In genomic region chr2:111617299-111617803, GRCh38 we compare ENCODE assay signal across 1 cellular context.
A peak's percentile ranks its signal among the peaks of the same experiment; 100 is the strongest.
TF ChIP-seq lines count a peak whose summit lies in the region.

No MANE protein-coding gene starts in this region.

TF ChIP-seq in HepG2, 621 proteins besides CTCF, POLR2A, EP300 and RAD21 (continued from another document and continues in another):
- TF ChIP-seq ZNF841 (CRISPR knock-in tag; IDR thresholded peaks at IDR 0.05; ENCODE audit: borderline replicate concordance) (no peak), KDM3A (CRISPR knock-in tag; IDR thresholded peaks at IDR 0.05; ENCODE audit: low read depth) (no peak), ZNF543 (CRISPR knock-in tag; IDR thresholded peaks at IDR 0.05) (0 out of 2 replicates have a peak, but pooled peaks have one; percentile 17), SOX5 (CRISPR knock-in tag; IDR thresholded peaks at IDR 0.05; ENCODE audit: borderline replicate concordance) (peak; percentile 97), ELF3 (CRISPR knock-in tag; IDR thresholded peaks at IDR 0.05) (peak; percentile 33; the same call in 1 of the 2 replicates), HMG20A (CRISPR knock-in tag; IDR thresholded peaks at IDR 0.05; ENCODE audit: borderline replicate concordance) (peak; percentile 80; the same call in 1 of the 2 replicates), NCOA1 (CRISPR knock-in tag; IDR thresholded peaks at IDR 0.05) (peak; percentile 25; the same call in 1 of the 2 replicates), U2AF1 (optimal IDR thresholded peaks at IDR 0.05; ENCODE audit: low read depth, low read length) (no peak), ZNF747 (CRISPR knock-in tag; IDR thresholded peaks at IDR 0.05; ENCODE audit: borderline replicate concordance) (no peak), ZBTB20 (CRISPR knock-in tag; IDR thresholded peaks at IDR 0.05; ENCODE audit: borderline replicate concordance, low read depth) (peak; percentile 41; the same call in 1 of the 2 replicates), MAFG (CRISPR knock-in tag; IDR thresholded peaks at IDR 0.05) (no peak), HHEX (CRISPR knock-in tag; IDR thresholded peaks at IDR 0.05) (peak; percentile 69), ELF1 (CRISPR knock-in tag; IDR thresholded peaks at IDR 0.05) (no peak; the same call in 1 of the 2 replicates), FLYWCH1 (CRISPR knock-in tag; IDR thresholded peaks at IDR 0.05) (no peak), ZFP62 (CRISPR knock-in tag; IDR thresholded peaks at IDR 0.05) (no peak), XRCC5 (optimal IDR thresholded peaks at IDR 0.05; ENCODE audit: low read length) (no peak), DBP (CRISPR knock-in tag; IDR thresholded peaks at IDR 0.05; ENCODE audit: not compliant biosample characterization) (no peak), TCF7 (IDR thresholded peaks at IDR 0.05; ENCODE audit: low read depth) (peak; percentile 86), KDM6A (CRISPR knock-in tag; IDR thresholded peaks at IDR 0.05; ENCODE audit: low read depth) (peak; percentile 69; the same call in 1 of the 2 replicates), FOXA3 (CRISPR knock-in tag; IDR thresholded peaks at IDR 0.05) (peak; percentile 79), ATF3 (CRISPR knock-in tag; IDR thresholded peaks at IDR 0.05) (no peak), SNAI1 (CRISPR knock-in tag; IDR thresholded peaks at IDR 0.05; ENCODE audit: borderline replicate concordance) (peak; percentile 71; the same call in 1 of the 2 replicates), TBX2 (CRISPR knock-in tag; IDR thresholded peaks at IDR 0.05; ENCODE audit: borderline replicate concordance) (peak; percentile 59; the same call in 1 of the 2 replicates), SMARCE1 (IDR thresholded peaks at IDR 0.05; ENCODE audit: borderline replicate concordance) (no peak), ASH2L (IDR thresholded peaks at IDR 0.05; ENCODE audit: insufficient read length, low read depth, low read length) (peak; percentile 81), ZNF850 (CRISPR knock-in tag; conservative IDR thresholded peaks at IDR 0.05) (no peak), LCORL (IDR thresholded peaks at IDR 0.05) (peak; percentile 46), LCORL (CRISPR knock-in tag; IDR thresholded peaks at IDR 0.05) (peak; percentile 55), ZNF232 (CRISPR knock-in tag; IDR thresholded peaks at IDR 0.05; ENCODE audit: borderline replicate concordance) (peak; percentile 68; the same call in 1 of the 2 replicates), NCOR1 (IDR thresholded peaks at IDR 0.05; ENCODE audit: borderline replicate concordance, low read length) (peak; percentile 70; the same call in 1 of the 2 replicates), SOX13 (IDR thresholded peaks at IDR 0.05) (peak; percentile 94), SOX13 (CRISPR knock-in tag; conservative IDR thresholded peaks at IDR 0.05 in 1 of 2, IDR thresholded peaks at IDR 0.05 in 1 of 2) (peak in 1 of 2 experiments; percentile 97; a peak in 2 of 4 replicates), SKIL (CRISPR knock-in tag; IDR thresholded peaks at IDR 0.05; ENCODE audit: borderline replicate concordance) (peak; percentile 58; the same call in 1 of the 2 replicates), CEBPG (CRISPR knock-in tag; IDR thresholded peaks at IDR 0.05) (0 out of 2 replicates have a peak, but pooled peaks have one; percentile 27), ZBTB25 (CRISPR knock-in tag; IDR thresholded peaks at IDR 0.05) (no peak; the same call in 1 of the 2 replicates), HOMEZ (CRISPR knock-in tag; IDR thresholded peaks at IDR 0.05; ENCODE audit: low read depth) (peak; percentile 55; the same call in 1 of the 2 replicates), HMGXB4 (CRISPR knock-in tag; IDR thresholded peaks at IDR 0.05; ENCODE audit: borderline replicate concordance in 1 of 2, low read depth in 1 of 2) (peak in 1 of 2 experiments; percentile 16; a peak in 1 of 4 replicates)
- TF ChIP-seq, protein P1, sequence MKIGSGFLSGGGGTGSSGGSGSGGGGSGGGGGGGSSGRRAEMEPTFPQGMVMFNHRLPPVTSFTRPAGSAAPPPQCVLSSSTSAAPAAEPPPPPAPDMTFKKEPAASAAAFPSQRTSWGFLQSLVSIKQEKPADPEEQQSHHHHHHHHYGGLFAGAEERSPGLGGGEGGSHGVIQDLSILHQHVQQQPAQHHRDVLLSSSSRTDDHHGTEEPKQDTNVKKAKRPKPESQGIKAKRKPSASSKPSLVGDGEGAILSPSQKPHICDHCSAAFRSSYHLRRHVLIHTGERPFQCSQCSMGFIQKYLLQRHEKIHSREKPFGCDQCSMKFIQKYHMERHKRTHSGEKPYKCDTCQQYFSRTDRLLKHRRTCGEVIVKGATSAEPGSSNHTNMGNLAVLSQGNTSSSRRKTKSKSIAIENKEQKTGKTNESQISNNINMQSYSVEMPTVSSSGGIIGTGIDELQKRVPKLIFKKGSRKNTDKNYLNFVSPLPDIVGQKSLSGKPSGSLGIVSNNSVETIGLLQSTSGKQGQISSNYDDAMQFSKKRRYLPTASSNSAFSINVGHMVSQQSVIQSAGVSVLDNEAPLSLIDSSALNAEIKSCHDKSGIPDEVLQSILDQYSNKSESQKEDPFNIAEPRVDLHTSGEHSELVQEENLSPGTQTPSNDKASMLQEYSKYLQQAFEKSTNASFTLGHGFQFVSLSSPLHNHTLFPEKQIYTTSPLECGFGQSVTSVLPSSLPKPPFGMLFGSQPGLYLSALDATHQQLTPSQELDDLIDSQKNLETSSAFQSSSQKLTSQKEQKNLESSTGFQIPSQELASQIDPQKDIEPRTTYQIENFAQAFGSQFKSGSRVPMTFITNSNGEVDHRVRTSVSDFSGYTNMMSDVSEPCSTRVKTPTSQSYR (CRISPR knock-in tag; IDR thresholded peaks at IDR 0.05; ENCODE audit: borderline replicate concordance), result peak; percentile 96
- TF ChIP-seq, protein P2, sequence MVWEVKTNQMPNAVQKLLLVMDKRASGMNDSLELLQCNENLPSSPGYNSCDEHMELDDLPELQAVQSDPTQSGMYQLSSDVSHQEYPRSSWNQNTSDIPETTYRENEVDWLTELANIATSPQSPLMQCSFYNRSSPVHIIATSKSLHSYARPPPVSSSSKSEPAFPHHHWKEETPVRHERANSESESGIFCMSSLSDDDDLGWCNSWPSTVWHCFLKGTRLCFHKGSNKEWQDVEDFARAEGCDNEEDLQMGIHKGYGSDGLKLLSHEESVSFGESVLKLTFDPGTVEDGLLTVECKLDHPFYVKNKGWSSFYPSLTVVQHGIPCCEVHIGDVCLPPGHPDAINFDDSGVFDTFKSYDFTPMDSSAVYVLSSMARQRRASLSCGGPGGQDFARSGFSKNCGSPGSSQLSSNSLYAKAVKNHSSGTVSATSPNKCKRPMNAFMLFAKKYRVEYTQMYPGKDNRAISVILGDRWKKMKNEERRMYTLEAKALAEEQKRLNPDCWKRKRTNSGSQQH (CRISPR knock-in tag; IDR thresholded peaks at IDR 0.05; ENCODE audit: low read depth), result peak; percentile 70; the same call in 1 of the 2 replicates
- TF ChIP-seq, protein P3, sequence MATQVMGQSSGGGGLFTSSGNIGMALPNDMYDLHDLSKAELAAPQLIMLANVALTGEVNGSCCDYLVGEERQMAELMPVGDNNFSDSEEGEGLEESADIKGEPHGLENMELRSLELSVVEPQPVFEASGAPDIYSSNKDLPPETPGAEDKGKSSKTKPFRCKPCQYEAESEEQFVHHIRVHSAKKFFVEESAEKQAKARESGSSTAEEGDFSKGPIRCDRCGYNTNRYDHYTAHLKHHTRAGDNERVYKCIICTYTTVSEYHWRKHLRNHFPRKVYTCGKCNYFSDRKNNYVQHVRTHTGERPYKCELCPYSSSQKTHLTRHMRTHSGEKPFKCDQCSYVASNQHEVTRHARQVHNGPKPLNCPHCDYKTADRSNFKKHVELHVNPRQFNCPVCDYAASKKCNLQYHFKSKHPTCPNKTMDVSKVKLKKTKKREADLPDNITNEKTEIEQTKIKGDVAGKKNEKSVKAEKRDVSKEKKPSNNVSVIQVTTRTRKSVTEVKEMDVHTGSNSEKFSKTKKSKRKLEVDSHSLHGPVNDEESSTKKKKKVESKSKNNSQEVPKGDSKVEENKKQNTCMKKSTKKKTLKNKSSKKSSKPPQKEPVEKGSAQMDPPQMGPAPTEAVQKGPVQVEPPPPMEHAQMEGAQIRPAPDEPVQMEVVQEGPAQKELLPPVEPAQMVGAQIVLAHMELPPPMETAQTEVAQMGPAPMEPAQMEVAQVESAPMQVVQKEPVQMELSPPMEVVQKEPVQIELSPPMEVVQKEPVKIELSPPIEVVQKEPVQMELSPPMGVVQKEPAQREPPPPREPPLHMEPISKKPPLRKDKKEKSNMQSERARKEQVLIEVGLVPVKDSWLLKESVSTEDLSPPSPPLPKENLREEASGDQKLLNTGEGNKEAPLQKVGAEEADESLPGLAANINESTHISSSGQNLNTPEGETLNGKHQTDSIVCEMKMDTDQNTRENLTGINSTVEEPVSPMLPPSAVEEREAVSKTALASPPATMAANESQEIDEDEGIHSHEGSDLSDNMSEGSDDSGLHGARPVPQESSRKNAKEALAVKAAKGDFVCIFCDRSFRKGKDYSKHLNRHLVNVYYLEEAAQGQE (IDR thresholded peaks at IDR 0.05; ENCODE audit: borderline replicate concordance in 1 of 2, low read depth in 1 of 2, low read length in 2 of 2), result peak in 1 of 2 experiments; percentile 34; a peak in 1 of 4 replicates
- TF ChIP-seq, protein P4, sequence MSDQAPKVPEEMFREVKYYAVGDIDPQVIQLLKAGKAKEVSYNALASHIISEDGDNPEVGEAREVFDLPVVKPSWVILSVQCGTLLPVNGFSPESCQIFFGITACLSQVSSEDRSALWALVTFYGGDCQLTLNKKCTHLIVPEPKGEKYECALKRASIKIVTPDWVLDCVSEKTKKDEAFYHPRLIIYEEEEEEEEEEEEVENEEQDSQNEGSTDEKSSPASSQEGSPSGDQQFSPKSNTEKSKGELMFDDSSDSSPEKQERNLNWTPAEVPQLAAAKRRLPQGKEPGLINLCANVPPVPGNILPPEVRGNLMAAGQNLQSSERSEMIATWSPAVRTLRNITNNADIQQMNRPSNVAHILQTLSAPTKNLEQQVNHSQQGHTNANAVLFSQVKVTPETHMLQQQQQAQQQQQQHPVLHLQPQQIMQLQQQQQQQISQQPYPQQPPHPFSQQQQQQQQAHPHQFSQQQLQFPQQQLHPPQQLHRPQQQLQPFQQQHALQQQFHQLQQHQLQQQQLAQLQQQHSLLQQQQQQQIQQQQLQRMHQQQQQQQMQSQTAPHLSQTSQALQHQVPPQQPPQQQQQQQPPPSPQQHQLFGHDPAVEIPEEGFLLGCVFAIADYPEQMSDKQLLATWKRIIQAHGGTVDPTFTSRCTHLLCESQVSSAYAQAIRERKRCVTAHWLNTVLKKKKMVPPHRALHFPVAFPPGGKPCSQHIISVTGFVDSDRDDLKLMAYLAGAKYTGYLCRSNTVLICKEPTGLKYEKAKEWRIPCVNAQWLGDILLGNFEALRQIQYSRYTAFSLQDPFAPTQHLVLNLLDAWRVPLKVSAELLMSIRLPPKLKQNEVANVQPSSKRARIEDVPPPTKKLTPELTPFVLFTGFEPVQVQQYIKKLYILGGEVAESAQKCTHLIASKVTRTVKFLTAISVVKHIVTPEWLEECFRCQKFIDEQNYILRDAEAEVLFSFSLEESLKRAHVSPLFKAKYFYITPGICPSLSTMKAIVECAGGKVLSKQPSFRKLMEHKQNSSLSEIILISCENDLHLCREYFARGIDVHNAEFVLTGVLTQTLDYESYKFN (CRISPR knock-in tag; conservative IDR thresholded peaks at IDR 0.05), result peak; percentile 95
